In the genomic region with DNA sequence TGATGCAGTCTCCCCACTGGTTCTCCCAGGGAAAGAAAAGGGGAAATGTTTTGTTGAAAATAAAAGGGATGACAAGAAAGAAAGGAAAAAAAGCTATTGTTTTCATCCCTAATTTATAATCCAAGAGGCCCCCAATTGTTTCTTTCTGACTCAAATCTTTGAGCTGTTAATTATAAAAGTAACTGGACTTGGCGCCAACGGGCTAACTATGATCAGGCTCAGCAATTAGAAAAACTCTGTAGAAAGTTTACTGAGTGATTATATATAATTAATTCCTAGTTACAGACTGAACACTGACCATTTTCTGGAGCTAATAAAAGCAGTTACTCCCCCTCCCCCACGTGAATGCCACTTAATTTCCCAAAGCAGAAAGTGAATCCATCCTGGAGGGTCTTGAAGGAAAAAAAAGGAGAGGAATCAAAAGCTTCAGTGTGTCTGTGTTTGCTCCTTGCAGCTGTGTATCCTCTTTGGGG, we compare ENCODE assay signal across 9 cellular contexts. TPM values are rescaled to one million over a fixed set of nuclear protein-coding genes. Genes with fewer than 3 reads are reported as not detected.
A peak's percentile ranks its signal among the peaks of the same experiment; 100 is the strongest.
DNase-seq lines count a peak whose midpoint lies in the region; ATAC-seq and TF ChIP-seq lines count a peak whose summit lies in the region.
"Had no signal": no experiment of that assay in that cellular context is flagged by ENCODE, and none has a peak within 500 bp of the region (broad histone marks: within the 10 kb centered on the region; RNA-seq: fewer than 3 reads in every experiment).

No MANE protein-coding gene starts in this region.

- H3K4me1 ChIP-seq in right atrium auricular region (peaks cover 0 to 100% of the 10 kb centered on the region in 2 donors), mesodermal cell (ENCODE audit: control insufficient read depth, insufficient read depth, low read length, poor library complexity, severe bottlenecking) (peaks cover 73% of the 10 kb centered on the region)

- no peaks in the 10 kb centered on the region for H3K27me3 ChIP-seq in right atrium auricular region
- no peaks in the 10 kb centered on the region for H3K27me3 ChIP-seq in brain microvascular endothelial cell (replicated peaks)

- no peak for DNase-seq in right atrium auricular region (ENCODE audit: low spot score)
- no peak for DNase-seq in left cardiac atrium
- no peak for DNase-seq in brain microvascular endothelial cell
- no peak for DNase-seq in activated gamma-delta T cell (lab: John Stamatoyannopoulos, UW)
- DNase-seq in H4 (ENCODE audit: low spot score): no peak
- no peak for DNase-seq in cerebellar nuclear complex (lab: John Stamatoyannopoulos, UW)
- DNase-seq in glomerular visceral epithelial cell (ENCODE audit: extremely low spot score): no peak
- DNase-seq: activated CD4-positive, alpha-beta T cell treated with anti-CD3 and anti-CD28 coated beads for 4 hours had no signal

- in situ Hi-C loops in brain microvascular endothelial cell (cut with HindIII; ENCODE audit: low pct_ligation_motif_present, low sequenced_read_pairs): no loop called here

- H3K27ac ChIP-seq in right atrium auricular region (peak overlapping the region; percentile 97 to 99), brain microvascular endothelial cell (peak overlapping the region; percentile 92), mesodermal cell (ENCODE audit: low read depth, low read length, severe bottlenecking) (peak overlapping the region; percentile 100)

- ATAC-seq in left cardiac atrium: no peak

- intact Hi-C loops in left cardiac atrium (cut with DNase I): no loop called here

- TF ChIP-seq CTCF in right atrium auricular region (IDR thresholded peaks at IDR 0.05): no peak
- no peak for TF ChIP-seq CTCF in brain microvascular endothelial cell (IDR thresholded peaks at IDR 0.05; ENCODE audit: low read depth, low read length, missing control alignments)

- WGBS in mesodermal cell (ENCODE audit: insufficient coverage in 2 of 2), 2 experiments: no CpG with 5 or more reads among the region's 3 CpGs

- H3K36me3 ChIP-seq in right atrium auricular region: no peaks in the 10 kb centered on the region
- H3K36me3 ChIP-seq in brain microvascular endothelial cell (replicated peaks): peaks cover 8% of the 10 kb centered on the region
- H3K36me3 ChIP-seq in mesodermal cell (ENCODE audit: control insufficient read depth, insufficient read depth, low read length): peaks cover 41% of the 10 kb centered on the region

- H3K4me3 ChIP-seq in right atrium auricular region: peak overlapping the region; percentile 5 to 21
- H3K4me3 ChIP-seq in brain microvascular endothelial cell (ENCODE audit: low read depth, low read length): no peak overlapping the region
- H3K4me3 ChIP-seq in mesodermal cell (ENCODE audit: extremely low read depth, insufficient read depth, low read length, poor library complexity, severe bottlenecking): peak overlapping the region; percentile 62

- H3K9me3 ChIP-seq in right atrium auricular region (no peaks in the 10 kb centered on the region), mesodermal cell (ENCODE audit: control insufficient read depth, low read length) (no peaks in the 10 kb centered on the region)

RNA-seq across cellular contexts. Expression of gene ZMYND8, which starts 3.2 kb away (rescaled TPM):
- 10 to 100 TPM; 22.0 to 35.3 TPM for total RNA-seq in right atrium auricular region
- total RNA-seq in left cardiac atrium: 10 to 100 TPM; 22.6 to 27.5 TPM
- 58.2 TPM for polyA plus RNA-seq in mesodermal cell (2013, experiment 1 of 2)
- polyA plus RNA-seq in mesodermal cell (2013, experiment 2 of 2): 55.0 TPM
- total RNA-seq in H4 (2014; rRNA removed; shearing (Covaris generic)): 9.0 and 11.7 TPM in 2 replicates
